ENCODE assay signal across 21 cellular contexts in genomic region chr17:64626827-64627226, GRCh38.
"Had no signal": no experiment of that assay in that cellular context is flagged by ENCODE, and none has a peak within 500 bp of the region (broad histone marks: within the 10 kb centered on the region; RNA-seq: fewer than 3 reads in every experiment).

No MANE protein-coding gene starts in this region.

- H3K4me2 ChIP-seq: SK-N-SH had no signal

- H3K9me2 ChIP-seq: SK-N-SH had no signal

- H3K27me3 ChIP-seq: MG63 had no signal

- H3K4me3 ChIP-seq: MG63 had no signal

- H3K27ac ChIP-seq: HL-60, RWPE1 had no signal

- ATAC-seq: Panc1, PC-3 had no signal

- DNase-seq: KBM-7, MG63, NCI-H1092, NCI-H1105 treated with DMSO at 0.1 percent for 48 hours, NCI-H1436, NCI-H187, NCI-H2029, NCI-H2081 treated with DMSO at 0.1 percent for 48 hours, NCI-H2171, NCI-H226, NCI-H446, NCI-H510A, NCI-H524 treated with DMSO at 0.1 percent for 48 hours, NCI-H69, NCI-H774, PC-3, SHP77, SK-N-SH had no signal

- H3K9me3 ChIP-seq: MG63, SK-N-SH had no signal

- H3K9ac ChIP-seq: SK-N-SH had no signal
